In the genomic region with DNA sequence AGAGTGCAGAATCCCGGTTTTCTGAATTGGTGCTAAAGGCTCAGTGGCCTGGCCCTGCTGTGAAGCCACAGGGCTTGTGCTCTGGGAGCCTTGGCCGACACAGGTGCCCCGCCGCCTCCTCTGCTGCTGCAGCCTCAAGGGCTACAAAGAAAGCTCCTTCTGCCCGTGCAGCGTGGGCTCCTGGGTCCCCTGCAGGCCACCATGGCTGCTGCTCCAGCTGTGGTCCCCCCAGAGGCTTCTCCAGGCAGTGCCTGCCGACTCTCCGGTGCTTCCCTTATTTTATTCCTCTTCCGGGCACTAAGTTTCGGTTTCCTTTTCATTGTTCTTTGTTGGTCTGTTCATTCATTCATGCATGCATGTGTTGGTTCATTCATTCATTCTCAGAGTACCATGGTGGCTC, we compare ENCODE assay signal across 8 cellular contexts. TPM values are rescaled to one million over a fixed set of nuclear protein-coding genes. Genes with fewer than 3 reads are reported as not detected.
DNase-seq lines count a peak whose midpoint lies in the region; TF ChIP-seq lines count a peak whose summit lies in the region.

No MANE protein-coding gene starts in this region.

- no peak for TF ChIP-seq POLR2A in breast epithelium (IDR thresholded peaks at IDR 0.05)

- H3K9me3 Mint-ChIP-seq in MCF 10A (ENCODE audit: unreplicated experiment) (no peaks in the 10 kb centered on the region), endodermal cell (no peaks in the 10 kb centered on the region), type B pancreatic cell (no peaks in the 10 kb centered on the region)

- no peak overlapping the region for H3K4me3 Mint-ChIP-seq in MCF 10A (ENCODE audit: unreplicated experiment)
- H3K4me3 Mint-ChIP-seq in endodermal cell = no peak overlapping the region
- no peak overlapping the region for H3K4me3 Mint-ChIP-seq in type B pancreatic cell

- no peaks in the 10 kb centered on the region for H3K27me3 ChIP-seq in breast epithelium
- no peaks in the 10 kb centered on the region for H3K27me3 ChIP-seq in endodermal cell (ENCODE audit: control insufficient read depth, insufficient read depth, low read length, poor library complexity, severe bottlenecking)

- H3K27me3 Mint-ChIP-seq in MCF 10A (ENCODE audit: insufficient read depth, unreplicated experiment) (no peaks in the 10 kb centered on the region), endodermal cell (ENCODE audit: insufficient read depth) (no peaks in the 10 kb centered on the region), type B pancreatic cell (no peaks in the 10 kb centered on the region)

- intact Hi-C loops in breast epithelium (cut with DNase I; ENCODE audit: low total_unique reads) (no loop called here), MCF 10A (cut with micrococcal nuclease) (no loop called here)

- BruUV-seq in MCF 10A (replicated peaks; lab: Mats Ljungman, UMichigan) = no TSS peak

- in situ Hi-C loops in KBM-7 (cut with MboI; ENCODE audit: low pct_unique_long_range_greater_than_20kb, low sequenced_read_pairs) = no loop called here

- CTCF ChIA-PET in MCF 10A (lab: Yijun Ruan, JAX) = interaction anchor here (0.6 kb wide), 1 partner anchor 293 kb away, joined by 4 read pairs; no protein-coding TSS in a partner anchor

- H3K36me3 ChIP-seq in breast epithelium = no peaks in the 10 kb centered on the region
- H3K36me3 ChIP-seq in endodermal cell (ENCODE audit: control insufficient read depth, insufficient read depth, low read length) = no peaks in the 10 kb centered on the region

- H3K4me1 ChIP-seq in breast epithelium = no peaks in the 10 kb centered on the region
- H3K4me1 ChIP-seq in endodermal cell (ENCODE audit: control insufficient read depth, insufficient read depth, low read length) = no peaks in the 10 kb centered on the region

- peak overlapping the region in 1 of 3 donors; percentile 4 for H3K4me3 ChIP-seq in breast epithelium
- H3K4me3 ChIP-seq in endodermal cell (ENCODE audit: low read length) = no peak overlapping the region

- no peaks in the 10 kb centered on the region for H3K9me3 ChIP-seq in breast epithelium
- no peaks in the 10 kb centered on the region for H3K9me3 ChIP-seq in endodermal cell (ENCODE audit: control insufficient read depth, low read length)

- POLR2A ChIA-PET in MCF 10A (lab: Yijun Ruan, JAX) = interaction anchor here (0.8 kb wide), 1 partner anchor 12 kb away, joined by 4 read pairs; no protein-coding TSS in a partner anchor

- peaks cover 12% of the 10 kb centered on the region for H3K36me3 Mint-ChIP-seq in MCF 10A (ENCODE audit: insufficient read depth, unreplicated experiment)
- peaks cover 9% of the 10 kb centered on the region for H3K36me3 Mint-ChIP-seq in endodermal cell (ENCODE audit: low read depth)
- peaks cover 9% of the 10 kb centered on the region for H3K36me3 Mint-ChIP-seq in type B pancreatic cell

- H3K27ac ChIP-seq in breast epithelium (peak overlapping the region; percentile 16 to 21), endodermal cell (ENCODE audit: low read depth, low read length) (peak overlapping the region; percentile 17)

- no peak overlapping the region for H3K27ac Mint-ChIP-seq in MCF 10A (ENCODE audit: low read depth, unreplicated experiment)
- no peak overlapping the region for H3K27ac Mint-ChIP-seq in endodermal cell
- H3K27ac Mint-ChIP-seq in type B pancreatic cell = peak overlapping the region; percentile 1

- 69 to 87% methylated on average over 4 to 10 of the region's 10 CpGs for WGBS in endodermal cell (ENCODE audit: insufficient coverage in 1 of 2, insufficient read length in 1 of 2), 2 experiments

- H3K4me1 Mint-ChIP-seq in MCF 10A (ENCODE audit: insufficient read depth, unreplicated experiment) = peaks cover 48% of the 10 kb centered on the region
- H3K4me1 Mint-ChIP-seq in endodermal cell = no peaks in the 10 kb centered on the region
- H3K4me1 Mint-ChIP-seq in type B pancreatic cell (ENCODE audit: unreplicated experiment) = peaks cover 43% of the 10 kb centered on the region

- DNase-seq in breast epithelium (ENCODE audit: low spot score in 2 of 2) (no peak), MCF 10A (ENCODE audit: unreplicated experiment) (no peak), KBM-7 (peak; percentile 25), endodermal cell (no peak), type B pancreatic cell (ENCODE audit: extremely low spot score, unreplicated experiment) (no peak), putamen (ENCODE audit: low spot score) (no peak), DMS114 treated with DMSO at 0.1 percent for 48 hours (lab: John Stamatoyannopoulos, UW; ENCODE audit: unreplicated experiment) (no peak), EL (no peak)

- no peak overlapping the region for H3K9ac ChIP-seq in endodermal cell (ENCODE audit: extremely low read depth, low read length, poor library complexity, severe bottlenecking)

- TF ChIP-seq CTCF in breast epithelium (IDR thresholded peaks at IDR 0.05) = peak in 1 of 3 donors; percentile 42
- TF ChIP-seq CTCF in MCF 10A (IDR thresholded peaks at IDR 0.05; ENCODE audit: unreplicated experiment) = no peak
- peak; percentile 66 for TF ChIP-seq CTCF in endodermal cell (conservative IDR thresholded peaks at IDR 0.05)
- TF ChIP-seq CTCF in type B pancreatic cell (conservative IDR thresholded peaks at IDR 0.05) = peak; percentile 38

RNA-seq across cellular contexts. Expression of a gene that starts 53.1 kb away (rescaled TPM):
- 10 to 100 TPM; 14.9 to 23.9 (median 17.6) TPM for total RNA-seq in breast epithelium
- 44.3 and 53.6 TPM in 2 replicates for total RNA-seq in MCF 10A (2022)
- total RNA-seq in endodermal cell = 10 to 100 TPM; 64.0 to 64.7 TPM
- polyA plus RNA-seq in endodermal cell (2013, experiment 1 of 2) = 52.7 TPM
- 47.8 TPM for polyA plus RNA-seq in endodermal cell (2013, experiment 2 of 2)
- total RNA-seq in type B pancreatic cell (ENCODE audit: low replicate concordance) = 46.6 and 51.4 TPM in 2 replicates
